2 cellular contexts compared by ENCODE assay signal in genomic region chr5:82178378-82178777, GRCh38.
TF ChIP-seq lines count a peak whose summit lies in the region.

No MANE protein-coding gene starts in this region.

TF ChIP-seq in IMR-90, 13 proteins besides CTCF, POLR2A, EP300 and RAD21:
- TF ChIP-seq MXI1 (IDR thresholded peaks at IDR 0.05; ENCODE audit: borderline replicate concordance, low read depth, low read length) (no peak), SMC3 (IDR thresholded peaks at IDR 0.05; ENCODE audit: low read depth, low read length) (no peak), CEBPB (IDR thresholded peaks at IDR 0.05; ENCODE audit: low read depth, low read length) (peak; percentile 92)

TF ChIP-seq in H1, 55 proteins besides CTCF, POLR2A, EP300 and RAD21:
- no peak for TF ChIP-seq HDAC2 (IDR thresholded peaks at IDR 0.05; ENCODE audit: borderline replicate concordance in 1 of 2, low read depth in 2 of 2, low read length in 2 of 2)
- peak; percentile 91 for TF ChIP-seq CEBPB (IDR thresholded peaks at IDR 0.05; ENCODE audit: low read depth, low read length)
TF ChIP-seq in H1: peak in this region for 1.
